ENCODE assay signal across 23 cellular contexts in the genomic region with DNA sequence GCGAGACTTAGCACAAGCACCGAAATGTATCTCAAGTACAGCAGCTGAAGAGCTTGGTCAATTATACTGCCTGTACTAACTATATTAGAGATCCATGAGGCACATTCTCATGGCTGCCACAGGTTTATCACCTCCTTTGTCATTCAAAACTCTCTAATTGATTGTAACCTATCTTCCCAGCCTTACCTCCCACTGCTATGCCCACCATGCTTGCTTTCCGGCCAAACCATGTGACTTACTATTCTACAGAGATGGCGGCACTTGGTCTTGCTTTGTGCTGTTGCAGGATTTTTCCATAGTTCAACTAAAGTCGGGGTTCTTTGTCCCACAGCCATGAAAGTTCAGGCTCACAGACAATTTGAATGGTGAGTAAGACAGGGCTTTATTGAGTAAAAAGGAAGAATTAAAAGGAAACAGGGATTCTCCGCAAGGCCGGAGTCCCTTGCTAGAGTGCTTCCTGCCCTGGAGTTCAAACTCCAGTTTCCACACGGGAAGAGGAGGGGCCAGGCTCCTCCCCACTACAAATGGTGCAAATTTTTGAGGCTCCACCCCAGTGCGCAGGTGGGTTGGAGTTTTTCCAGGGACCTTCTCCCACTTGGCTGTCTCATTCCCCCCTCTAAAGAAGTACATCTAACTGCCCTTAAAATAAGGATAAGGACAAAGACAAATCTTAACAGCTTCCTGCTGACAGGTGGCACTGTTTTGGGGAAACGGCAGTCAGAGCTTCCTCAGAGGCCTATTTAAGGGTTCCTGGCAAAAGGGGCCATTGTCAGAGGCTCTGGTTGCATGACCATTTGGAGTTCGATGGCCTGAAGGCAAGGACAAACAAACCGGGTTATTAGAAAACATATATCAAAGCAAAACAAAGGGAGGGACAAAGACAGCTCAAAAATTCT. TPM values are rescaled to one million over a fixed set of nuclear protein-coding genes. Genes with fewer than 3 reads are reported as not detected.
DNase-seq lines count a peak whose midpoint lies in the region; FAIRE-seq and TF ChIP-seq lines count a peak whose summit lies in the region.
"Had no signal": no experiment of that assay in that cellular context is flagged by ENCODE, and none has a peak within 500 bp of the region (broad histone marks: within the 10 kb centered on the region; RNA-seq: fewer than 3 reads in every experiment).

No MANE protein-coding gene starts in this region.

- H3F3A ChIP-seq in neural progenitor cell (ENCODE audit: low read depth), result peaks cover 55% of the 10 kb centered on the region

- peak overlapping the region; percentile 69 for H3K27ac Mint-ChIP-seq in endothelial cell (ENCODE audit: unreplicated experiment)
- H3K27ac Mint-ChIP-seq in neural progenitor cell, result peak overlapping the region; percentile 68
- H3K27ac Mint-ChIP-seq: activated naive CD8-positive, alpha-beta T cell treated with anti-CD3 and anti-CD28 coated beads, Interleukin-2, amount 10 ng/mL, durations not matched to agents 7 days and 5 days; natural killer cell; T-helper 2 cell treated with Interferon-gamma antibody and Interleukin-4, amounts not matched to agents 5 μg/mL and 100 μg/mL, for 36 hours had no signal

- no peak overlapping the region for H3K4me3 ChIP-seq in neural progenitor cell
- H3K4me3 ChIP-seq: psoas muscle, SJCRH30, smooth muscle cell had no signal

- intact Hi-C loops in posterior vena cava (cut with DNase I), result no loop called here

- no peaks in the 10 kb centered on the region for H3K27me3 ChIP-seq in neural progenitor cell
- H3K27me3 ChIP-seq: SJCRH30 had no signal

- no peaks in the 10 kb centered on the region for H4K20me1 ChIP-seq in neural progenitor cell (ENCODE audit: low read depth)

- TF ChIP-seq CTCF in endothelial cell (IDR thresholded peaks at IDR 0.05; ENCODE audit: unreplicated experiment) (no peak), neural progenitor cell (IDR thresholded peaks at IDR 0.05) (no peak), D721Med (IDR thresholded peaks at IDR 0.05; ENCODE audit: insufficient read depth, missing control alignments) (no peak)

- no peak for FAIRE-seq in D721Med (lab: Jason Lieb, UNC)

- H3K4me1 Mint-ChIP-seq in endothelial cell (ENCODE audit: unreplicated experiment) (peaks cover 9% of the 10 kb centered on the region), neural progenitor cell (peaks cover 46% of the 10 kb centered on the region)
- H3K4me1 Mint-ChIP-seq: natural killer cell had no signal

- H3K9ac ChIP-seq in neural progenitor cell, result no peak overlapping the region

- H3K79me2 ChIP-seq in neural progenitor cell (ENCODE audit: low read depth), result no peaks in the 10 kb centered on the region

- H3K4me3 Mint-ChIP-seq in endothelial cell (ENCODE audit: unreplicated experiment) (no peak overlapping the region), neural progenitor cell (no peak overlapping the region)
- H3K4me3 Mint-ChIP-seq: activated naive CD8-positive, alpha-beta T cell treated with anti-CD3 and anti-CD28 coated beads, Interleukin-2, amount 10 ng/mL, durations not matched to agents 7 days and 5 days; natural killer cell; T-helper 2 cell treated with Interferon-gamma antibody and Interleukin-4, amounts not matched to agents 5 μg/mL and 100 μg/mL, for 36 hours had no signal

- no peaks in the 10 kb centered on the region for H3K36me3 Mint-ChIP-seq in endothelial cell (ENCODE audit: low read depth, unreplicated experiment)
- H3K36me3 Mint-ChIP-seq in neural progenitor cell, result peaks cover 2% of the 10 kb centered on the region
- H3K36me3 Mint-ChIP-seq: activated naive CD8-positive, alpha-beta T cell treated with anti-CD3 and anti-CD28 coated beads, Interleukin-2, amount 10 ng/mL, durations not matched to agents 7 days and 5 days; brain; natural killer cell had no signal

- H2AFZ ChIP-seq in neural progenitor cell (replicated peaks), result no peak overlapping the region

- no peak overlapping the region for H3K4me2 ChIP-seq in neural progenitor cell
- H3K4me2 ChIP-seq: smooth muscle cell had no signal

- no peaks in the 10 kb centered on the region for H3K36me3 ChIP-seq in neural progenitor cell
- H3K36me3 ChIP-seq: SJCRH30 had no signal

- H3K9me3 ChIP-seq in neural progenitor cell (ENCODE audit: low read depth), result peaks cover 8% of the 10 kb centered on the region
- H3K9me3 ChIP-seq: psoas muscle, SJCRH30 had no signal

- H3K9me3 Mint-ChIP-seq in endothelial cell (ENCODE audit: unreplicated experiment) (no peaks in the 10 kb centered on the region), neural progenitor cell (peaks cover 22% of the 10 kb centered on the region)
- H3K9me3 Mint-ChIP-seq: activated naive CD8-positive, alpha-beta T cell treated with anti-CD3 and anti-CD28 coated beads, Interleukin-2, amount 10 ng/mL, durations not matched to agents 7 days and 5 days; natural killer cell; T-helper 2 cell treated with Interferon-gamma antibody and Interleukin-4, amounts not matched to agents 5 μg/mL and 100 μg/mL, for 36 hours had no signal

- peaks cover 58% of the 10 kb centered on the region for H3K4me1 ChIP-seq in neural progenitor cell
- H3K4me1 ChIP-seq: psoas muscle, SJCRH30 had no signal

- DNase-seq in DMS53 (lab: John Stamatoyannopoulos, UW), result peak; percentile 5
- no peak for DNase-seq in DMS53 treated with DMSO at 0.1 percent for 48 hours (lab: John Stamatoyannopoulos, UW; ENCODE audit: unreplicated experiment)
- DNase-seq in NCI-H69 (lab: John Stamatoyannopoulos, UW), result peak; percentile 59
- DNase-seq in endothelial cell (ENCODE audit: low spot score), result no peak
- no peak for DNase-seq in neural progenitor cell (ENCODE audit: low spot score)
- DNase-seq in D721Med (ENCODE audit: insufficient read length, low spot score), result no peak
- DNase-seq in Ammon's horn (ENCODE audit: low spot score), result no peak
- DNase-seq in posterior vena cava (ENCODE audit: low spot score), result no peak
- DNase-seq: 8988T; activated naive CD8-positive, alpha-beta T cell treated with anti-CD3 and anti-CD28 coated beads, Interleukin-2, amount 10 ng/mL, durations not matched to agents 7 days and 5 days; C1 segment of cervical spinal cord; erythroblast; mesenchymal stem cell; MM.1S; natural killer cell; NCI-H1694; psoas muscle; stimulated activated CD4-positive, alpha-beta T cell treated with anti-CD3 and anti-CD28 coated beads, Interleukin-4, amount 100 ng/mL, for 24 hours had no signal

- peak overlapping the region; percentile 82 for H3K27ac ChIP-seq in neural progenitor cell
- H3K27ac ChIP-seq: psoas muscle, SJCRH30 had no signal

- H3K27me3 Mint-ChIP-seq in endothelial cell (ENCODE audit: unreplicated experiment) (no peaks in the 10 kb centered on the region), neural progenitor cell (ENCODE audit: insufficient read depth, low read depth) (peaks cover 3% of the 10 kb centered on the region)
- H3K27me3 Mint-ChIP-seq: brain had no signal

RNA-seq across cellular contexts. Expression of gene FMO2, which starts 28.7 kb away (rescaled TPM):
- total RNA-seq in endothelial cell (ENCODE audit: unreplicated experiment) (not detected), neural progenitor cell (ENCODE audit: low replicate concordance) (0.47 TPM in 1 of 2 replicates, not detected in the other), posterior vena cava (10 to 100 TPM; 41.0 to 42.3 TPM)
- total RNA-seq: activated CD8-positive, alpha-beta memory T cell treated with anti-CD3 and anti-CD28 coated beads for 36 hours; activated naive CD8-positive, alpha-beta T cell treated with anti-CD3 and anti-CD28 coated beads, Interleukin-2, amount 10 ng/mL, durations not matched to agents 7 days and 5 days; natural killer cell; SJCRH30; smooth muscle cell had no signal

RNA-seq across cellular contexts. Expression of gene FMO1, which starts 34.5 kb away (rescaled TPM):
- total RNA-seq in endothelial cell (ENCODE audit: unreplicated experiment) (not detected), neural progenitor cell (ENCODE audit: low replicate concordance) (0.12 TPM in 1 of 2 replicates, not detected in the other), posterior vena cava (1 to 10 TPM; 1.0 to 2.2 TPM)
- total RNA-seq: activated CD8-positive, alpha-beta memory T cell treated with anti-CD3 and anti-CD28 coated beads for 36 hours; activated naive CD8-positive, alpha-beta T cell treated with anti-CD3 and anti-CD28 coated beads, Interleukin-2, amount 10 ng/mL, durations not matched to agents 7 days and 5 days; natural killer cell; SJCRH30; smooth muscle cell had no signal

Comparison
In these comparisons a context has a peak if more than half of its experiments do, and no peak if none do; other contexts are left out.
1. DNase-seq: peak in DMS53 (single experiment) and NCI-H69 (single experiment); none in DMS53 treated with DMSO at 0.1 percent for 48 hours (single experiment), endothelial cell (single experiment), neural progenitor cell (single experiment), D721Med (single experiment), Ammon's horn (single experiment) and posterior vena cava (single experiment).
2. RNA of gene FMO2, which starts 28.7 kb away (total RNA-seq): 41.0 to 42.3 TPM in posterior vena cava; 0.47 TPM in neural progenitor cell and not detected in endothelial cell (single experiment); every median in the first group is over 10 times any median in the second.